In genomic region chr10:68153473-68154210, GRCh38 we compare ENCODE assay signal across 8 cellular contexts. TPM values are rescaled to one million over a fixed set of nuclear protein-coding genes. Genes with fewer than 3 reads are reported as not detected.
DNase-seq lines count a peak whose midpoint lies in the region; ATAC-seq, FAIRE-seq and TF ChIP-seq lines count a peak whose summit lies in the region.

No MANE protein-coding gene starts in this region.

- TF ChIP-seq POLR2A in endothelial cell of umbilical vein (IDR thresholded peaks at IDR 0.05; ENCODE audit: low read depth, low read length), result peak; percentile 23

- dilution Hi-C loops in endothelial cell of umbilical vein (cut with MboI; ENCODE audit: extremely low pct_ligation_motif_present, low sequenced_read_pairs), result no loop called here

- CTCF ChIA-PET in activated naive CD4-positive, alpha-beta T cell treated with anti-CD3 and anti-CD28 coated beads for 36 hours (lab: Charles Lee), result interaction anchor here (0.6 to 4.0 kb wide), 4 partner anchors 148 to 457 kb away, joined by 3 to 25 read pairs (median 4); no protein-coding TSS in a partner anchor
- CTCF ChIA-PET in endothelial cell of umbilical vein (lab: Charles Lee), result interaction anchor here (0.7 to 7.3 kb wide), 12 partner anchors 11 to 365 kb away, joined by 3 to 185 read pairs (median 4); no protein-coding TSS in a partner anchor
- CTCF ChIA-PET in activated CD8-positive, alpha-beta memory T cell treated with anti-CD3 and anti-CD28 coated beads, Interleukin-2, amount 10 ng/mL, durations not matched to agents 7 days and 5 days (lab: Charles Lee), result interaction anchor here (1.1 to 7.6 kb wide), 2 partner anchors 56 to 298 kb away, joined by 3 to 98 read pairs; no protein-coding TSS in a partner anchor

- H2AFZ ChIP-seq in endothelial cell of umbilical vein (ENCODE audit: low read depth, low read length), result no peak overlapping the region

- ATAC-seq in activated CD8-positive, alpha-beta memory T cell treated with anti-CD3 and anti-CD28 coated beads, Interleukin-2, amount 10 ng/mL, durations not matched to agents 7 days and 5 days, result no peak

- no peaks in the 10 kb centered on the region for H3K36me3 Mint-ChIP-seq in activated naive CD4-positive, alpha-beta T cell treated with anti-CD3 and anti-CD28 coated beads for 36 hours (ENCODE audit: low read depth)
- no peaks in the 10 kb centered on the region for H3K36me3 Mint-ChIP-seq in activated CD8-positive, alpha-beta memory T cell treated with anti-CD3 and anti-CD28 coated beads, Interleukin-2, amount 10 ng/mL, durations not matched to agents 7 days and 5 days

- peaks cover 3% of the 10 kb centered on the region for H3K27me3 Mint-ChIP-seq in activated naive CD4-positive, alpha-beta T cell treated with anti-CD3 and anti-CD28 coated beads for 36 hours (ENCODE audit: low read depth)
- H3K27me3 Mint-ChIP-seq in activated CD8-positive, alpha-beta memory T cell treated with anti-CD3 and anti-CD28 coated beads, Interleukin-2, amount 10 ng/mL, durations not matched to agents 7 days and 5 days, result peaks cover 2% of the 10 kb centered on the region

- H3K4me3 ChIP-seq in endothelial cell of umbilical vein (replicated peaks in 1 of 3; ENCODE audit: insufficient read depth in 1 of 3, low read depth in 1 of 3, low read length in 3 of 3), result no peak overlapping the region

- no peaks in the 10 kb centered on the region for H3K9me1 ChIP-seq in endothelial cell of umbilical vein (replicated peaks; ENCODE audit: control insufficient read depth, extremely low read depth, insufficient read depth, low read length)

- DNase-seq in activated naive CD4-positive, alpha-beta T cell treated with anti-CD3 and anti-CD28 coated beads for 36 hours, result peak; percentile 9
- no peak for DNase-seq in activated naive CD4-positive, alpha-beta T cell (lab: John Stamatoyannopoulos, UW)
- DNase-seq in NCI-H446 treated with DMSO at 0.1 percent for 48 hours (lab: John Stamatoyannopoulos, UW) (peak; percentile 67), endothelial cell of umbilical vein (ENCODE audit: low read depth, low spot score) (peak; percentile 94), mucosa of gallbladder (ENCODE audit: low spot score) (peak; percentile 65), T-helper 1 cell (no peak), ecto neural progenitor cell (ENCODE audit: low spot score) (no peak)
- DNase-seq in activated CD8-positive, alpha-beta memory T cell treated with anti-CD3 and anti-CD28 coated beads, Interleukin-2, amount 10 ng/mL, durations not matched to agents 7 days and 5 days, result no peak

- H3K36me3 ChIP-seq in endothelial cell of umbilical vein (ENCODE audit: control insufficient read depth in 2 of 2, extremely low read depth in 1 of 2, insufficient read depth in 2 of 2, low read length in 2 of 2), result no peaks in the 10 kb centered on the region

- intact Hi-C loops in activated naive CD4-positive, alpha-beta T cell treated with anti-CD3 and anti-CD28 coated beads for 36 hours (cut with micrococcal nuclease), result loop anchor here (10.0 kb wide), 2 partner anchors 459 to 489 kb away; partner anchors contain the start of gene CTNNA3
- intact Hi-C loops in endothelial cell of umbilical vein (cut with micrococcal nuclease), result loop anchor here (1.0 to 2.0 kb wide), 5 partner anchors 17 to 269 kb away; partner anchors contain the start of genes HERC4 and SIRT1

- POLR2A ChIA-PET in endothelial cell of umbilical vein (lab: Charles Lee), result interaction anchor here (0.6 kb wide), 1 partner anchor 267 kb away, joined by 4 read pairs; no protein-coding TSS in a partner anchor

- H3K4me3 Mint-ChIP-seq in activated naive CD4-positive, alpha-beta T cell treated with anti-CD3 and anti-CD28 coated beads for 36 hours, result no peak overlapping the region
- H3K4me3 Mint-ChIP-seq in activated CD8-positive, alpha-beta memory T cell treated with anti-CD3 and anti-CD28 coated beads, Interleukin-2, amount 10 ng/mL, durations not matched to agents 7 days and 5 days, result no peak overlapping the region

- H3K4me1 ChIP-seq in endothelial cell of umbilical vein (ENCODE audit: control insufficient read depth, extremely low read depth, insufficient read depth, low read length), result peaks cover 14% of the 10 kb centered on the region

- H3K4me1 Mint-ChIP-seq in activated naive CD4-positive, alpha-beta T cell treated with anti-CD3 and anti-CD28 coated beads for 36 hours (ENCODE audit: low read depth), result peaks cover 2% of the 10 kb centered on the region
- peaks cover 3% of the 10 kb centered on the region for H3K4me1 Mint-ChIP-seq in activated CD8-positive, alpha-beta memory T cell treated with anti-CD3 and anti-CD28 coated beads, Interleukin-2, amount 10 ng/mL, durations not matched to agents 7 days and 5 days

- BruUV-seq in endothelial cell of umbilical vein (replicated peaks; lab: Mats Ljungman, UMichigan), result no TSS peak

- H3K9ac ChIP-seq in endothelial cell of umbilical vein (replicated peaks; ENCODE audit: extremely low read depth, insufficient read depth, low read length), result peak overlapping the region; percentile 32

- H4K20me1 ChIP-seq in endothelial cell of umbilical vein (replicated peaks; ENCODE audit: control insufficient read depth, extremely low read depth, insufficient read depth, low read length), result no peaks in the 10 kb centered on the region

- no peaks in the 10 kb centered on the region for H3K9me3 Mint-ChIP-seq in activated naive CD4-positive, alpha-beta T cell treated with anti-CD3 and anti-CD28 coated beads for 36 hours
- no peaks in the 10 kb centered on the region for H3K9me3 Mint-ChIP-seq in activated CD8-positive, alpha-beta memory T cell treated with anti-CD3 and anti-CD28 coated beads, Interleukin-2, amount 10 ng/mL, durations not matched to agents 7 days and 5 days (ENCODE audit: low read depth)

- FAIRE-seq in endothelial cell of umbilical vein (lab: Jason Lieb, UNC), result peak; percentile 98

- no peaks in the 10 kb centered on the region for H3K79me2 ChIP-seq in endothelial cell of umbilical vein (ENCODE audit: control insufficient read depth, insufficient read depth, low read length)

- no peaks in the 10 kb centered on the region for H3K27me3 ChIP-seq in endothelial cell of umbilical vein (ENCODE audit: control insufficient read depth in 2 of 2, insufficient read depth in 2 of 2, low read length in 2 of 2)

- peak overlapping the region; percentile 19 for H3K4me2 ChIP-seq in endothelial cell of umbilical vein (ENCODE audit: insufficient read depth, low read length)

- H3K27ac ChIP-seq in endothelial cell of umbilical vein (ENCODE audit: insufficient read depth, low read depth, low read length), result peak overlapping the region; percentile 79

- TF ChIP-seq CTCF in endothelial cell of umbilical vein (IDR thresholded peaks at IDR 0.05; ENCODE audit: extremely low read depth in 1 of 2, insufficient read depth in 1 of 2, low read depth in 1 of 2, low read length in 2 of 2), result no peak

- no peaks in the 10 kb centered on the region for H3K9me3 ChIP-seq in endothelial cell of umbilical vein (replicated peaks; ENCODE audit: control insufficient read depth, insufficient read depth, low read length)

- no peak overlapping the region for H3K27ac Mint-ChIP-seq in activated naive CD4-positive, alpha-beta T cell treated with anti-CD3 and anti-CD28 coated beads for 36 hours
- no peak overlapping the region for H3K27ac Mint-ChIP-seq in activated CD8-positive, alpha-beta memory T cell treated with anti-CD3 and anti-CD28 coated beads, Interleukin-2, amount 10 ng/mL, durations not matched to agents 7 days and 5 days

TF ChIP-seq in endothelial cell of umbilical vein, 7 proteins besides CTCF, POLR2A, EP300 and RAD21:
- TF ChIP-seq MYC (IDR thresholded peaks at IDR 0.05; ENCODE audit: low read depth, low read length) (no peak), EZH2 (IDR thresholded peaks at IDR 0.05; ENCODE audit: borderline replicate concordance, low read depth, low read length, severe bottlenecking) (no peak), JUN (IDR thresholded peaks at IDR 0.05; ENCODE audit: borderline replicate concordance, insufficient read depth, insufficient read length, low read depth) (peak; percentile 99), POLR2AphosphoS5 (IDR thresholded peaks at IDR 0.05; ENCODE audit: insufficient read depth, low read depth, low read length) (peak; percentile 81), FOS (IDR thresholded peaks at IDR 0.05; ENCODE audit: borderline replicate concordance, insufficient read depth, low read length) (peak; percentile 97), MAX (IDR thresholded peaks at IDR 0.05; ENCODE audit: insufficient read depth, insufficient read length) (no peak), GATA2 (IDR thresholded peaks at IDR 0.05; ENCODE audit: insufficient read depth, insufficient read length, low read depth, low read length) (peak; percentile 84)

RNA-seq across cellular contexts. Expression of gene MYPN, which starts 44.4 kb away (rescaled TPM):
- total RNA-seq in activated naive CD4-positive, alpha-beta T cell treated with anti-CD3 and anti-CD28 coated beads for 36 hours, result not detected
- total RNA-seq in endothelial cell of umbilical vein (not detected in 2 replicates), mucosa of gallbladder (not detected)
- 0.01 TPM in 1 of 2 replicates, not detected in the other for polyA plus RNA-seq in endothelial cell of umbilical vein
- polyA plus RNA-seq in endothelial cell of umbilical vein (2011; cell fraction: cytosol; rRNA removed), result 0.03 TPM in 2 replicates
- 0.03 and 0.04 TPM in 2 replicates for polyA plus RNA-seq in endothelial cell of umbilical vein (2011; cell fraction: nucleus; rRNA removed)
- 0.07 and 0.23 TPM in 2 replicates for polyA plus RNA-seq in endothelial cell of umbilical vein (2012)
- 0.04 TPM in 1 of 2 replicates, not detected in the other for polyA minus RNA-seq in endothelial cell of umbilical vein
- 46.0 TPM for polyA minus RNA-seq in endothelial cell of umbilical vein (2011; cell fraction: cytosol; rRNA and poly(A)+ RNA removed)
- polyA minus RNA-seq in endothelial cell of umbilical vein (2011; cell fraction: nucleus; rRNA and poly(A)+ RNA removed), result 0.10 TPM in 1 of 2 replicates, not detected in the other
- total RNA-seq in activated CD8-positive, alpha-beta memory T cell treated with anti-CD3 and anti-CD28 coated beads, Interleukin-2, amount 10 ng/mL, durations not matched to agents 7 days and 5 days, result not detected

Comparison
In these comparisons a context has a peak if more than half of its experiments do, and no peak if none do; other contexts are left out.
1. DNase-seq: peak in activated naive CD4-positive, alpha-beta T cell treated with anti-CD3 and anti-CD28 coated beads for 36 hours (single experiment), NCI-H446 treated with DMSO at 0.1 percent for 48 hours (single experiment), endothelial cell of umbilical vein (single experiment) and mucosa of gallbladder (single experiment); none in activated naive CD4-positive, alpha-beta T cell (0 of 4), T-helper 1 cell (0 of 5), activated CD8-positive, alpha-beta memory T cell treated with anti-CD3 and anti-CD28 coated beads, Interleukin-2, amount 10 ng/mL, durations not matched to agents 7 days and 5 days (single experiment) and ecto neural progenitor cell (single experiment).